8 cellular contexts compared by ENCODE assay signal in the genomic region with DNA sequence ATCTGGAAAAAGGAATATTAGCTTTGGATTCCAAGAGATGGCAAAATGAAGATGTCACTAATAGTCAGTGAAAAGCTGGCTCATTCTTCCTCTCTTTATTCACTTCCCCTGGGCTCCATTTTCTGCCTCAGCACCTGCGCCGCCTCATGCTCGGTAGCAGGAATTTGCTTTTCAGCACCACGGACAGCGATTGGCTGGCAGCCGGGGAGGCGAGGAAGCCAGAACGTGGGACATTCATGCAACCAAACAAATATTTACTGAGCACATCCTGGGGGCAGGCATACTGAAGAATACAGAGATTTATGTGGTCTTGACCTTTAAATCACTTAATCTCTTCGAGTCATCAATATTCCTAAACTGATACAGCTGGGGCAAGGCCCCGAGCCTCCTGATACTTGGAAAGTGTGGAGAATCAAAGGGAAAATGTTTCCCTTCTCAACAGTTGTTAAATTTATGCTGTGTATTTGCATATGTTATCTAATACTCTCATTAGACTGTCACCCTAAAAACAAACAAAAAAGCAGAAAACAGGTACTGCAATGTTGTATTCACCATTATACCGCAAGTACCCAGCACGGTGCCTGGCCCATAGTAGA. TPM values are rescaled to one million over a fixed set of nuclear protein-coding genes. Genes with fewer than 3 reads are reported as not detected.
DNase-seq lines count a peak whose midpoint lies in the region; ATAC-seq and TF ChIP-seq lines count a peak whose summit lies in the region.
"Had no signal": no experiment of that assay in that cellular context is flagged by ENCODE, and none has a peak within 500 bp of the region (broad histone marks: within the 10 kb centered on the region; RNA-seq: fewer than 3 reads in every experiment).

No MANE protein-coding gene starts in this region.

- H3K4me1 ChIP-seq in HAP-1 (no peaks in the 10 kb centered on the region), Peyer's patch (no peaks in the 10 kb centered on the region)

- no peak for TF ChIP-seq POLR2A in Peyer's patch (IDR thresholded peaks at IDR 0.05)

- no peak for ATAC-seq in GM21390 (IDR thresholded peaks at IDR 0.05; ENCODE audit: unreplicated experiment)

- no peak overlapping the region for H3K27ac Mint-ChIP-seq in activated T-helper 2 cell treated with anti-CD3 and anti-CD28 coated beads, Interferon-gamma antibody, Interleukin-2, Interleukin-4, amounts not matched to agents 10 μg/mL and 5 μg/mL and 100 μg/mL, durations not matched to agents 14 hours and 24 hours and 36 hours

- in situ Hi-C loops in HAP-1 (cut with MboI; ENCODE audit: low sequenced_read_pairs): no loop called here

- H3K27ac ChIP-seq in Peyer's patch: no peak overlapping the region

- DNase-seq in HAP-1 (ENCODE audit: low spot score in 2 of 2) (peak; percentile 21 to 81), Peyer's patch (peak; percentile 34 to 79 (median 67)), glomerular endothelial cell (ENCODE audit: extremely low read depth, low read depth, low spot score) (peak; percentile 12), posterior cingulate gyrus (peak in 9 of 10 donors; percentile 28 to 92 (median 68)), NCI-H187 (lab: John Stamatoyannopoulos, UW) (no peak)
- DNase-seq in activated T-helper 2 cell treated with anti-CD3 and anti-CD28 coated beads, Interferon-gamma antibody, Interleukin-2, Interleukin-4, amounts not matched to agents 10 μg/mL and 5 μg/mL and 100 μg/mL, durations not matched to agents 14 hours and 24 hours and 36 hours (ENCODE audit: low spot score): peak; percentile 55

- no peaks in the 10 kb centered on the region for H3K9me3 Mint-ChIP-seq in activated T-helper 2 cell treated with anti-CD3 and anti-CD28 coated beads, Interferon-gamma antibody, Interleukin-2, Interleukin-4, amounts not matched to agents 10 μg/mL and 5 μg/mL and 100 μg/mL, durations not matched to agents 14 hours and 24 hours and 36 hours

- H3K4me3 ChIP-seq in HAP-1 (no peak overlapping the region), Peyer's patch (no peak overlapping the region)

- no peaks in the 10 kb centered on the region for H3K4me1 Mint-ChIP-seq in activated T-helper 2 cell treated with anti-CD3 and anti-CD28 coated beads, Interferon-gamma antibody, Interleukin-2, Interleukin-4, amounts not matched to agents 10 μg/mL and 5 μg/mL and 100 μg/mL, durations not matched to agents 14 hours and 24 hours and 36 hours (ENCODE audit: low read depth)

- TF ChIP-seq CTCF in Peyer's patch (IDR thresholded peaks at IDR 0.05): no peak

- H3K4me3 Mint-ChIP-seq in activated T-helper 2 cell treated with anti-CD3 and anti-CD28 coated beads, Interferon-gamma antibody, Interleukin-2, Interleukin-4, amounts not matched to agents 10 μg/mL and 5 μg/mL and 100 μg/mL, durations not matched to agents 14 hours and 24 hours and 36 hours (ENCODE audit: low read depth): no peak overlapping the region

- no peaks in the 10 kb centered on the region for H3K27me3 ChIP-seq in HAP-1 (ENCODE audit: low read depth)
- H3K27me3 ChIP-seq in Peyer's patch: no peaks in the 10 kb centered on the region

- H3K36me3 ChIP-seq in HAP-1 (replicated peaks) (no peaks in the 10 kb centered on the region), Peyer's patch (no peaks in the 10 kb centered on the region)

- H3K9me3 ChIP-seq in HAP-1 (no peaks in the 10 kb centered on the region), Peyer's patch (no peaks in the 10 kb centered on the region)

- peaks cover 2% of the 10 kb centered on the region for H3K27me3 Mint-ChIP-seq in activated T-helper 2 cell treated with anti-CD3 and anti-CD28 coated beads, Interferon-gamma antibody, Interleukin-2, Interleukin-4, amounts not matched to agents 10 μg/mL and 5 μg/mL and 100 μg/mL, durations not matched to agents 14 hours and 24 hours and 36 hours (ENCODE audit: low read depth)

- intact Hi-C loops in activated T-helper 2 cell treated with anti-CD3 and anti-CD28 coated beads, Interferon-gamma antibody, Interleukin-2, Interleukin-4, amounts not matched to agents 10 μg/mL and 5 μg/mL and 100 μg/mL, durations not matched to agents 14 hours and 24 hours and 36 hours (cut with micrococcal nuclease): loop anchor here (1.0 kb wide), 1 partner anchor 166 kb away; no protein-coding TSS in a partner anchor
- intact Hi-C loops in posterior cingulate gyrus (cut with DNase I): loop anchor here (2.0 kb wide), 1 partner anchor 167 kb away; no protein-coding TSS in a partner anchor

- H3K36me3 Mint-ChIP-seq in activated T-helper 2 cell treated with anti-CD3 and anti-CD28 coated beads, Interferon-gamma antibody, Interleukin-2, Interleukin-4, amounts not matched to agents 10 μg/mL and 5 μg/mL and 100 μg/mL, durations not matched to agents 14 hours and 24 hours and 36 hours (ENCODE audit: low read depth): no peaks in the 10 kb centered on the region

RNA-seq across cellular contexts. Expression of a gene that starts 12.1 kb away (rescaled TPM):
- not detected for total RNA-seq in Peyer's patch
- not detected in 2 replicates for total RNA-seq in activated T-helper 2 cell treated with anti-CD3 and anti-CD28 coated beads, Interferon-gamma antibody, Interleukin-2, Interleukin-4, amounts not matched to agents 10 μg/mL and 5 μg/mL and 100 μg/mL, durations not matched to agents 14 hours and 24 hours and 36 hours
- total RNA-seq in glomerular endothelial cell: not detected in 2 replicates
- total RNA-seq: activated CD8-positive, alpha-beta memory T cell treated with anti-CD3 and anti-CD28 coated beads for 36 hours had no signal

Comparison
In these comparisons a context has a peak if more than half of its experiments do, and no peak if none do; other contexts are left out.
1. DNase-seq: peak in HAP-1 (2 of 2), Peyer's patch (3 of 3), activated T-helper 2 cell treated with anti-CD3 and anti-CD28 coated beads, Interferon-gamma antibody, Interleukin-2, Interleukin-4, amounts not matched to agents 10 μg/mL and 5 μg/mL and 100 μg/mL, durations not matched to agents 14 hours and 24 hours and 36 hours (single experiment), glomerular endothelial cell (single experiment) and posterior cingulate gyrus (9 of 10); none in NCI-H187 (0 of 2).